ENCODE assay signal across 7 cellular contexts in the genomic region with DNA sequence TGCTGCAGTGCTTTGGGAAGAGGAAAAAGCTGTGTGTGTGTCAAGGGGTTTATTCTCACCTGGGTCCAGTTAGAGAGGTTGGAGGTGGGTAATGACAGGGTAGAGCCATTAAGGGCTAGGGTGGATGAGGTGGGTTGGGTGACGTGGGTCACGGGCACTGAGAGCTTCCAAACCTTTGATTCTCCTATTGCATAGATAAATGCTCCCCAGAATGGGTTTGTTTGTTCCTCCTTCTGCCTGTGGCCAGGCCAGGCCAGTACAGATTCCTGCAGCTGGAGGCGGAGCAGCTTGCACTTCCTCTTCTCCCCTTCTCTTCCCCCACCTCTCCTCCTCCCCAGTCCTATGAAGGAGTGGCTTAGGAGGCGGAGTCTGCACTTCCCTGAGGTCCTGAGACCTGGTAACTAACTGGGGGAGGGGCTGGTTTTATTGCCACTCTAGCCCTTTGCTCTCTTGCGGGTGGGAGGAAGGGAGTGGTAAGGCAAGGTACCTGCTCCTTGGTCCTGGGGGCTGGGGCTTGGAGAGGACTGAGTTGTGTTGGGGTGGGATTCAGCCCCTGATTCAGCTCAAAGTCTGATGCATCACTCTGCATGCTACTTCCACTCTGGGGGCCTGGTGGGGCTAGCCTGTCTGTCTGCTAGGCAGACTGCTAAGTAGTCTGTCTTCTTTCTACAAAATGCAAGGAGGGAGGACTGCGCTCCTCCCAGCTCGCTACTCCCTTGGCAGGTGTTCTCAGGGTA. TPM values are rescaled to one million over a fixed set of nuclear protein-coding genes. Genes with fewer than 3 reads are reported as not detected.
DNase-seq lines count a peak whose midpoint lies in the region; ATAC-seq, FAIRE-seq and TF ChIP-seq lines count a peak whose summit lies in the region.
"Had no signal": no experiment of that assay in that cellular context is flagged by ENCODE, and none has a peak within 500 bp of the region (broad histone marks: within the 10 kb centered on the region; RNA-seq: fewer than 3 reads in every experiment).

No MANE protein-coding gene starts in this region.

- H3K9me3 ChIP-seq in A549 (no peaks in the 10 kb centered on the region), stomach (no peaks in the 10 kb centered on the region)

- FAIRE-seq in A549 (lab: Jason Lieb, UNC): no peak
- FAIRE-seq: islet of Langerhans had no signal

- CTCF ChIA-PET in A549 (lab: Yijun Ruan, JAX): interaction anchor here (0.5 to 8.2 kb wide), 7 partner anchors 9 to 101 kb away, joined by 3 to 82 read pairs (median 3); a partner anchor contains a TSS

- peak overlapping the region; percentile 8 to 58; a peak in 4 of 6 replicates for H3K27ac ChIP-seq in A549
- peak overlapping the region; percentile 88 to 94 (median 92) for H3K27ac ChIP-seq in stomach

- TF ChIP-seq POLR2A in A549 (IDR thresholded peaks at IDR 0.05; ENCODE audit: low read length) (no peak), stomach (IDR thresholded peaks at IDR 0.05) (no peak)

- TF ChIP-seq EP300 in A549 (IDR thresholded peaks at IDR 0.05) (no peak), stomach (IDR thresholded peaks at IDR 0.05) (no peak)

- ATAC-seq in A549: peak; percentile 78 to 91; a peak in 5 of 6 replicates
- peak; percentile 75 for ATAC-seq in GM19463 (IDR thresholded peaks at IDR 0.05; ENCODE audit: unreplicated experiment)
- ATAC-seq in HG03280 (IDR thresholded peaks at IDR 0.05; ENCODE audit: unreplicated experiment): no peak

- H3K4me1 ChIP-seq in A549 (peaks cover 23% of the 10 kb centered on the region), stomach (peaks cover 26 to 57% (median 45%) of the 10 kb centered on the region in 4 donors)

- H3K36me3 ChIP-seq in stomach: peaks cover 0 to 21% (median 10%) of the 10 kb centered on the region in 4 donors

- peaks cover 0 to 41% (median 3%) of the 10 kb centered on the region in 3 donors for H3K27me3 ChIP-seq in stomach

- DNase-seq in A549 (ENCODE audit: low read depth in 1 of 2, low spot score in 1 of 2) (peak; percentile 38 to 64), NCI-H510A treated with DMSO at 0.1 percent for 48 hours (lab: John Stamatoyannopoulos, UW) (peak; percentile 81), epithelial cell of proximal tubule (ENCODE audit: low read depth) (no peak), stomach (peak; percentile 84)

- H3K4me2 ChIP-seq in A549: peak overlapping the region; percentile 29

- H3K4me3 ChIP-seq in A549 (no peak overlapping the region), epithelial cell of proximal tubule (ENCODE audit: low read depth, low read length) (peak overlapping the region; percentile 84), stomach (peak overlapping the region in 3 of 4 donors; percentile 62 to 78 (median 67))

- WGBS in A549 (ENCODE audit: missing lambda C conversion rate): 71% methylated on average over 6 of the region's 7 CpGs
- 32 to 67% (median 42%) methylated on average over 6 to 7 of the region's 7 CpGs for WGBS in stomach, 5 donors

- no peak for TF ChIP-seq RAD21 in A549 (conservative IDR thresholded peaks at IDR 0.05 in 1 of 2, IDR thresholded peaks at IDR 0.05 in 1 of 2)

- TF ChIP-seq CTCF in A549 (IDR thresholded peaks at IDR 0.05) (no peak), epithelial cell of proximal tubule (conservative IDR thresholded peaks at IDR 0.05; ENCODE audit: low read depth, low read length) (peak; percentile 4), stomach (IDR thresholded peaks at IDR 0.05) (peak in 3 of 7 experiments; percentile 17 to 34 (median 31))

- intact Hi-C loops in stomach (cut with DNase I; ENCODE audit: low total_unique reads): no loop called here

- POLR2A ChIA-PET in A549 (lab: Yijun Ruan, JAX): no interaction called here

TF ChIP-seq in A549, 52 proteins besides CTCF, POLR2A, EP300 and RAD21:
- TF ChIP-seq, protein P1, sequence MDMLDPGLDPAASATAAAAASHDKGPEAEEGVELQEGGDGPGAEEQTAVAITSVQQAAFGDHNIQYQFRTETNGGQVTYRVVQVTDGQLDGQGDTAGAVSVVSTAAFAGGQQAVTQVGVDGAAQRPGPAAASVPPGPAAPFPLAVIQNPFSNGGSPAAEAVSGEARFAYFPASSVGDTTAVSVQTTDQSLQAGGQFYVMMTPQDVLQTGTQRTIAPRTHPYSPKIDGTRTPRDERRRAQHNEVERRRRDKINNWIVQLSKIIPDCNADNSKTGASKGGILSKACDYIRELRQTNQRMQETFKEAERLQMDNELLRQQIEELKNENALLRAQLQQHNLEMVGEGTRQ (IDR thresholded peaks at IDR 0.05): no peak
- TF ChIP-seq JUN (IDR thresholded peaks at IDR 0.05) (no peak), ESRRA (IDR thresholded peaks at IDR 0.05; ENCODE audit: borderline replicate concordance, low read length) (no peak), EHF (CRISPR knock-in tag; IDR thresholded peaks at IDR 0.05) (no peak), BHLHE40 (IDR thresholded peaks at IDR 0.05; ENCODE audit: low read depth, low read length) (no peak), KDM5A (IDR thresholded peaks at IDR 0.05) (no peak), SMC3 (IDR thresholded peaks at IDR 0.05) (no peak), EHMT2 (IDR thresholded peaks at IDR 0.05; ENCODE audit: low read depth) (no peak), CHD2 (IDR thresholded peaks at IDR 0.05; ENCODE audit: low read length, partially characterized antibody) (no peak), CHD4 (IDR thresholded peaks at IDR 0.05; ENCODE audit: borderline replicate concordance) (no peak), CBX8 (IDR thresholded peaks at IDR 0.05) (no peak), MAFK (IDR thresholded peaks at IDR 0.05; ENCODE audit: partially characterized antibody) (no peak), RNF2 (IDR thresholded peaks at IDR 0.05; ENCODE audit: borderline replicate concordance, low read depth) (no peak), ZSCAN20 (CRISPR knock-in tag; IDR thresholded peaks at IDR 0.05) (no peak), HOXB13 (CRISPR knock-in tag; IDR thresholded peaks at IDR 0.05; ENCODE audit: low read depth) (no peak), ZC3H11A (IDR thresholded peaks at IDR 0.05) (no peak)
- TF ChIP-seq, protein P2, sequence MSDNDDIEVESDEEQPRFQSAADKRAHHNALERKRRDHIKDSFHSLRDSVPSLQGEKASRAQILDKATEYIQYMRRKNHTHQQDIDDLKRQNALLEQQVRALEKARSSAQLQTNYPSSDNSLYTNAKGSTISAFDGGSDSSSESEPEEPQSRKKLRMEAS (IDR thresholded peaks at IDR 0.05): no peak

RNA-seq across cellular contexts. Expression of a gene that starts 3.5 kb away (rescaled TPM):
- polyA plus RNA-seq in A549 (2011; rRNA removed): 0.79 and 0.99 TPM in 2 replicates
- polyA plus RNA-seq in A549 (2012; cell fraction: cytosol; rRNA removed): 0.31 and 0.38 TPM in 2 replicates
- 0.49 and 0.97 TPM in 2 replicates for polyA plus RNA-seq in A549 (2012; cell fraction: nucleus; rRNA removed)
- polyA plus RNA-seq in A549 (2017; fragmentation: RNase III; extraction: RNeasy Plus Mini Kit Qiagen cat#74134 plus additional on column Dnase treatment): 0.28 to 0.80 TPM (median 0.54 TPM) in 3 replicates
- 1.2 and 2.4 TPM in 2 replicates for polyA minus RNA-seq in A549 (2011; rRNA and poly(A)+ RNA removed)
- total RNA-seq in epithelial cell of proximal tubule: 159 and 319 TPM in 2 replicates
- total RNA-seq in stomach: 100 to 1,000 TPM in 4 of 5 donors, 10 to 100 TPM in 1; 58.6 to 394 (median 178) TPM
- 10 to 100 TPM; 16.8 to 76.8 (median 52.3) TPM for polyA plus RNA-seq in stomach

RNA-seq across cellular contexts. Expression of a gene that starts 18.9 kb away (rescaled TPM):
- 0.86 and 1.1 TPM in 2 replicates for polyA plus RNA-seq in A549 (2011; rRNA removed)
- 0.17 and 0.48 TPM in 2 replicates for polyA plus RNA-seq in A549 (2012; cell fraction: cytosol; rRNA removed)
- polyA plus RNA-seq in A549 (2012; cell fraction: nucleus; rRNA removed): 0.10 TPM in 1 of 2 replicates, not detected in the other
- polyA plus RNA-seq in A549 (2017; fragmentation: RNase III; extraction: RNeasy Plus Mini Kit Qiagen cat#74134 plus additional on column Dnase treatment): 0.21 to 0.46 TPM (median 0.45 TPM) in 3 replicates
- polyA minus RNA-seq in A549 (2011; rRNA and poly(A)+ RNA removed): 0.29 and 0.39 TPM in 2 replicates
- total RNA-seq in epithelial cell of proximal tubule: not detected in 2 replicates
- 10 to 100 TPM in 1 of 5 donors, 1 to 10 TPM in 1, not detected in 3; 2.2 to 20.0 TPM for total RNA-seq in stomach
- 1 to 10 TPM in 2 of 3 donors, under 1 TPM in 1; 0.63 to 4.1 (median 1.4) TPM for polyA plus RNA-seq in stomach

RNA-seq across cellular contexts. Expression of a gene that starts 26.6 kb away (rescaled TPM):
- polyA plus RNA-seq in A549 (2011; rRNA removed) (13.0 and 13.9 TPM in 2 replicates), A549 (2017; fragmentation: RNase III; extraction: RNeasy Plus Mini Kit Qiagen cat#74134 plus additional on column Dnase treatment) (4.9 to 7.6 TPM (median 6.9 TPM) in 3 replicates), stomach (10 to 100 TPM in 1 of 3 donors, 1 to 10 TPM in 2; 1.2 to 87.8 (median 1.4) TPM)
- polyA plus RNA-seq in A549 (2012; cell fraction: cytosol; rRNA removed): 6.4 and 7.3 TPM in 2 replicates
- 4.5 and 5.4 TPM in 2 replicates for polyA plus RNA-seq in A549 (2012; cell fraction: nucleus; rRNA removed)
- 8.2 and 10.0 TPM in 2 replicates for polyA minus RNA-seq in A549 (2011; rRNA and poly(A)+ RNA removed)
- total RNA-seq in epithelial cell of proximal tubule (1.7 and 3.1 TPM in 2 replicates), stomach (1 to 10 TPM in 4 of 5 donors, not detected in 1; 1.3 to 3.2 (median 1.7) TPM)

RNA-seq across cellular contexts. Expression of a gene that starts 40.1 kb away (rescaled TPM):
- polyA plus RNA-seq in A549 (2011; rRNA removed) (17.7 and 24.4 TPM in 2 replicates), A549 (2017; fragmentation: RNase III; extraction: RNeasy Plus Mini Kit Qiagen cat#74134 plus additional on column Dnase treatment) (19.2 to 22.3 TPM (median 19.5 TPM) in 3 replicates), stomach (10 to 100 TPM; 33.6 to 66.7 (median 53.9) TPM)
- polyA plus RNA-seq in A549 (2012; cell fraction: cytosol; rRNA removed): 31.9 and 34.9 TPM in 2 replicates
- polyA plus RNA-seq in A549 (2012; cell fraction: nucleus; rRNA removed): 21.7 and 26.9 TPM in 2 replicates
- 13.4 and 18.5 TPM in 2 replicates for polyA minus RNA-seq in A549 (2011; rRNA and poly(A)+ RNA removed)
- total RNA-seq in epithelial cell of proximal tubule (21.7 and 43.2 TPM in 2 replicates), stomach (10 to 100 TPM; 11.0 to 64.2 (median 22.9) TPM)

RNA-seq across cellular contexts. Expression of a gene that starts 40.5 kb away (rescaled TPM):
- polyA plus RNA-seq in A549 (2011; rRNA removed): 15.6 and 20.5 TPM in 2 replicates
- polyA plus RNA-seq in A549 (2012; cell fraction: cytosol; rRNA removed): 32.0 and 32.4 TPM in 2 replicates
- polyA plus RNA-seq in A549 (2012; cell fraction: nucleus; rRNA removed): 64.7 and 71.5 TPM in 2 replicates
- 21.1 to 25.6 TPM (median 23.7 TPM) in 3 replicates for polyA plus RNA-seq in A549 (2017; fragmentation: RNase III; extraction: RNeasy Plus Mini Kit Qiagen cat#74134 plus additional on column Dnase treatment)
- polyA minus RNA-seq in A549 (2011; rRNA and poly(A)+ RNA removed): 19.7 and 22.8 TPM in 2 replicates
- 30.0 and 34.8 TPM in 2 replicates for total RNA-seq in epithelial cell of proximal tubule
- 10 to 100 TPM; 10.3 to 29.2 (median 18.7) TPM for total RNA-seq in stomach
- 10 to 100 TPM; 14.4 to 31.0 (median 28.3) TPM for polyA plus RNA-seq in stomach
